ENCODE assay signal across 1 cellular context in genomic region chr2:101960903-101961286, GRCh38.
TF ChIP-seq lines count a peak whose summit lies in the region.

No MANE protein-coding gene starts in this region.

TF ChIP-seq in liver, 16 proteins besides CTCF, POLR2A, EP300 and RAD21 (continued from another document):
- no peak for TF ChIP-seq REST (IDR thresholded peaks at IDR 0.05)
- no peak for TF ChIP-seq FOXA2 (IDR thresholded peaks at IDR 0.05)
- no peak for TF ChIP-seq EGR1 (IDR thresholded peaks at IDR 0.05; ENCODE audit: low read depth in 2 of 2)
TF ChIP-seq in liver: peak in this region for 0.
